Comparison of ENCODE assay signal across 17 cellular contexts in the genomic region with DNA sequence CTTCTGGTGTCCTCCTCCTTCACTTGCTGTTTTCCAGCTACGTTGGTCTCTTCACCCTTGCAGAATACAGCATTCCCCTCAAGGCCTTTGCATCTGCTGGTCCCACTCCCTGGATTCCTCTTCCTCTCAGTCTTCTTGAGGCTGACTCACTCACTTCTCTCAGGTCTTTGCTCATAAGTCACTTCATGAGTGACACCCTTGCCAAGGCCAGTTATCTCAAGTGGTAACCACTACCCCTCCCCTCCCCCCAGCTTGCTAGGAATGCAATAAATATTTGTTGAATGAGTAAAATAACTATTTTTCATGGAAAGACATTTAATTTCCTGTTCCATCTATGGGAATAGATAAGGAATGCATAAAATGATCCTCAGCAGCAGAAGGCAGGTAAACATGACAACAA.
DNase-seq lines count a peak whose midpoint lies in the region; ATAC-seq, FAIRE-seq and TF ChIP-seq lines count a peak whose summit lies in the region.
"Had no signal": no experiment of that assay in that cellular context is flagged by ENCODE, and none has a peak within 500 bp of the region (broad histone marks: within the 10 kb centered on the region; RNA-seq: fewer than 3 reads in every experiment).

No MANE protein-coding gene starts in this region.

- H3K27ac ChIP-seq in pancreas: no peak overlapping the region
- H3K27ac ChIP-seq: esophagus muscularis mucosa, sigmoid colon, suprapubic skin had no signal

- ATAC-seq in HG03039 (IDR thresholded peaks at IDR 0.05; ENCODE audit: unreplicated experiment): no peak
- ATAC-seq in pancreas: no peak
- ATAC-seq: natural killer cell, T-cell had no signal

- H3K4me3 ChIP-seq in epithelial cell of esophagus (ENCODE audit: low read length) (no peak overlapping the region), pancreas (no peak overlapping the region)
- H3K4me3 ChIP-seq: esophagus muscularis mucosa, sigmoid colon, suprapubic skin had no signal

- 57 to 79% methylated on average over 1 of the region's 1 CpG for WGBS in pancreas, 2 donors

- FAIRE-seq in RCC 7860 (lab: Jason Lieb, UNC) (peak; percentile 90), pancreas (lab: Jason Lieb, UNC) (no peak)
- FAIRE-seq: keratinocyte had no signal

- intact Hi-C loops in pancreas (cut with DNase I): no loop called here

- TF ChIP-seq CTCF in epithelial cell of esophagus (IDR thresholded peaks at IDR 0.05; ENCODE audit: insufficient read depth, low read depth, low read length, missing control alignments) (no peak), pancreas (IDR thresholded peaks at IDR 0.05) (no peak)

- H3K36me3 ChIP-seq in pancreas: no peaks in the 10 kb centered on the region
- H3K36me3 ChIP-seq: esophagus muscularis mucosa, sigmoid colon, suprapubic skin had no signal

- H3K4me1 ChIP-seq in pancreas: no peaks in the 10 kb centered on the region
- H3K4me1 ChIP-seq: suprapubic skin had no signal

- no peaks in the 10 kb centered on the region for H3K9me3 ChIP-seq in pancreas
- H3K9me3 ChIP-seq: esophagus muscularis mucosa, sigmoid colon, suprapubic skin had no signal

- DNase-seq in GM04504 (ENCODE audit: low read depth): peak; percentile 47
- DNase-seq in RCC 7860 (ENCODE audit: low spot score): peak; percentile 85
- peak; percentile 63 for DNase-seq in epithelial cell of esophagus (ENCODE audit: low read depth)
- peak; percentile 79 for DNase-seq in renal cortical epithelial cell (ENCODE audit: low read depth)
- DNase-seq in pancreas: no peak
- no peak for DNase-seq in Kasumi-1 (lab: John Stamatoyannopoulos, UW)
- DNase-seq in NCI-H510A treated with DMSO at 0.1 percent for 48 hours (lab: John Stamatoyannopoulos, UW): no peak
- DNase-seq: activated CD4-positive, alpha-beta T cell treated with anti-CD3 and anti-CD28 coated beads, Interleukin-2, amount 50 U/mL, for 1 hour; activated effector memory CD4-positive, alpha-beta T cell treated with anti-CD3 and anti-CD28 coated beads, Interleukin-2, amount 50 U/mL, for 16 hours; natural killer cell; NCI-H1694 treated with DMSO at 0.1 percent for 48 hours; sigmoid colon; T-cell had no signal

- no peaks in the 10 kb centered on the region for H3K27me3 ChIP-seq in pancreas
- H3K27me3 ChIP-seq: esophagus muscularis mucosa, sigmoid colon, suprapubic skin had no signal

Comparison
In these comparisons a context has a peak if more than half of its experiments do, and no peak if none do; other contexts are left out.
1. DNase-seq: peak in GM04504 (single experiment), RCC 7860 (single experiment), epithelial cell of esophagus (single experiment) and renal cortical epithelial cell (single experiment); none in pancreas (0 of 6), Kasumi-1 (0 of 2) and NCI-H510A treated with DMSO at 0.1 percent for 48 hours (single experiment).